12 cellular contexts compared by ENCODE assay signal in genomic region chr11:127844843-127845242, GRCh38.
"Had no signal": no experiment of that assay in that cellular context is flagged by ENCODE, and none has a peak within 500 bp of the region (broad histone marks: within the 10 kb centered on the region; RNA-seq: fewer than 3 reads in every experiment).

No MANE protein-coding gene starts in this region.

- DNase-seq: effector memory CD8-positive, alpha-beta T cell; glutamatergic neuron; islet precursor cell; left ventricle myocardium inferior; lower lobe of right lung; mesenchymal stem cell; midbrain; right lobe of liver; stimulated activated CD4-positive, alpha-beta T cell treated with anti-CD3 and anti-CD28 coated beads, Interleukin-4, amount 100 ng/mL, for 1 hour; stimulated activated naive CD8-positive, alpha-beta T cell treated with anti-CD3 and anti-CD28 coated beads, Interleukin-15, amount 100 ng/mL, for 72 hours; testis; upper lobe of right lung had no signal
